In genomic region chr2:121075006-121075545, GRCh38 we compare ENCODE assay signal across 9 cellular contexts.
DNase-seq lines count a peak whose midpoint lies in the region; FAIRE-seq and TF ChIP-seq lines count a peak whose summit lies in the region.
"Had no signal": no experiment of that assay in that cellular context is flagged by ENCODE, and none has a peak within 500 bp of the region (broad histone marks: within the 10 kb centered on the region; RNA-seq: fewer than 3 reads in every experiment).

No MANE protein-coding gene starts in this region.

- peaks cover 17% of the 10 kb centered on the region for H3K4me1 ChIP-seq in HUES48 (ENCODE audit: control insufficient read depth, insufficient read depth, low read length)
- H3K4me1 ChIP-seq in endothelial cell of umbilical vein (ENCODE audit: control insufficient read depth, extremely low read depth, insufficient read depth, low read length) = peaks cover 4% of the 10 kb centered on the region
- no peaks in the 10 kb centered on the region for H3K4me1 ChIP-seq in ovary (ENCODE audit: insufficient read depth)

- H3K9ac ChIP-seq in HUES48 (ENCODE audit: low read depth, low read length) = peak overlapping the region; percentile 60
- H3K9ac ChIP-seq in endothelial cell of umbilical vein (replicated peaks; ENCODE audit: extremely low read depth, insufficient read depth, low read length) = peak overlapping the region; percentile 31

- BruUV-seq in endothelial cell of umbilical vein (replicated peaks; lab: Mats Ljungman, UMichigan) = TSS peak; percentile 100

- H3K4me2 ChIP-seq in endothelial cell of umbilical vein (ENCODE audit: insufficient read depth, low read length) = peak overlapping the region; percentile 28

- POLR2A ChIA-PET in endothelial cell of umbilical vein (lab: Charles Lee) = interaction anchor here (0.6 to 1.1 kb wide), 4 partner anchors 158 to 575 kb away, joined by 3 to 4 read pairs (median 3); partner anchors contain the start of gene RNU4ATAC

- H4K20me1 ChIP-seq in endothelial cell of umbilical vein (replicated peaks; ENCODE audit: control insufficient read depth, extremely low read depth, insufficient read depth, low read length) = no peaks in the 10 kb centered on the region

- no peaks in the 10 kb centered on the region for H3K9me3 Mint-ChIP-seq in immature natural killer cell

- WGBS in ovary, 3 donors = 8% methylated on average over 14 of the region's 14 CpGs

- peak overlapping the region; percentile 40 for H2AFZ ChIP-seq in endothelial cell of umbilical vein (ENCODE audit: low read depth, low read length)

- H3K27ac Mint-ChIP-seq in immature natural killer cell = no peak overlapping the region

- peak; percentile 42 for DNase-seq in NCI-H146 (lab: John Stamatoyannopoulos, UW)
- no peak for DNase-seq in NCI-H146 treated with DMSO at 0.1 percent for 48 hours (lab: John Stamatoyannopoulos, UW; ENCODE audit: unreplicated experiment)
- DNase-seq in RPMI7951 (ENCODE audit: low read depth) = peak; percentile 96
- DNase-seq in endothelial cell of umbilical vein (ENCODE audit: low read depth, low spot score) = peak; percentile 74
- DNase-seq in ovary = peak; percentile 70 to 83 (median 74)
- DNase-seq in immature natural killer cell = no peak
- no peak for DNase-seq in GM13976 (ENCODE audit: low spot score)

- no peaks in the 10 kb centered on the region for H3K79me2 ChIP-seq in endothelial cell of umbilical vein (ENCODE audit: control insufficient read depth, insufficient read depth, low read length)

- H3K4me3 ChIP-seq in HUES48 (ENCODE audit: low read depth, low read length) (peak overlapping the region; percentile 51), endothelial cell of umbilical vein (replicated peaks in 1 of 3; ENCODE audit: insufficient read depth in 1 of 3, low read depth in 1 of 3, low read length in 3 of 3) (no peak overlapping the region), ovary (no peak overlapping the region)

- TF ChIP-seq POLR2A in endothelial cell of umbilical vein (IDR thresholded peaks at IDR 0.05; ENCODE audit: low read depth, low read length) (peak; percentile 100), ovary (IDR thresholded peaks at IDR 0.05) (peak; percentile 32)

- CTCF ChIA-PET in endothelial cell of umbilical vein (lab: Charles Lee) = interaction anchor here (0.7 to 13.7 kb wide), 15 partner anchors 10 to 732 kb away, joined by 3 to 251 read pairs (median 4); partner anchors contain the start of gene GLI2

- H3K9me1 ChIP-seq in endothelial cell of umbilical vein (replicated peaks; ENCODE audit: control insufficient read depth, extremely low read depth, insufficient read depth, low read length) = no peaks in the 10 kb centered on the region

- H3K27me3 Mint-ChIP-seq in immature natural killer cell (ENCODE audit: low read depth in 3 of 3) = peaks cover 0 to 7% (median 3%) of the 10 kb centered on the region in 3 donors

- no peaks in the 10 kb centered on the region for H3K36me3 Mint-ChIP-seq in immature natural killer cell

- dilution Hi-C loops in endothelial cell of umbilical vein (cut with MboI; ENCODE audit: extremely low pct_ligation_motif_present, low sequenced_read_pairs) = no loop called here

- H3K36me3 ChIP-seq in HUES48 (ENCODE audit: control insufficient read depth, insufficient read depth, low read length) (no peaks in the 10 kb centered on the region), endothelial cell of umbilical vein (ENCODE audit: control insufficient read depth in 2 of 2, extremely low read depth in 1 of 2, insufficient read depth in 2 of 2, low read length in 2 of 2) (no peaks in the 10 kb centered on the region), ovary (no peaks in the 10 kb centered on the region)

- intact Hi-C loops in endothelial cell of umbilical vein (cut with micrococcal nuclease) (loop anchor here (2.0 kb wide), 1 partner anchor 160 kb away; no protein-coding TSS in a partner anchor), ovary (cut with DNase I) (loop anchor here in 2 of 4 donors (10.0 kb wide), 1 partner anchor 730 kb away; the partner anchor contains the start of gene INHBB (in 2 of the 2))

- in situ Hi-C loops in GM13976 (cut with MboI; ENCODE audit: low sequenced_read_pairs, unreplicated experiment) = loop anchor here (10.0 kb wide), 1 partner anchor 380 kb away; no protein-coding TSS in a partner anchor

- H3K4me1 Mint-ChIP-seq in immature natural killer cell = peaks cover 0 to 1% of the 10 kb centered on the region in 2 donors

- H3K9me3 ChIP-seq in HUES48 (ENCODE audit: control insufficient read depth, insufficient read depth, low read length) (no peaks in the 10 kb centered on the region), endothelial cell of umbilical vein (replicated peaks; ENCODE audit: control insufficient read depth, insufficient read depth, low read length) (no peaks in the 10 kb centered on the region), ovary (no peaks in the 10 kb centered on the region)

- no peak for TF ChIP-seq EP300 in ovary (IDR thresholded peaks at IDR 0.05)

- H3K4me3 Mint-ChIP-seq in immature natural killer cell = no peak overlapping the region

- FAIRE-seq in endothelial cell of umbilical vein (lab: Jason Lieb, UNC) = peak; percentile 83
- FAIRE-seq: A204.1 had no signal

- H3K27me3 ChIP-seq in HUES48 (ENCODE audit: control insufficient read depth, insufficient read depth, low read length) = peaks cover 26% of the 10 kb centered on the region
- H3K27me3 ChIP-seq in endothelial cell of umbilical vein (ENCODE audit: control insufficient read depth in 2 of 2, insufficient read depth in 2 of 2, low read length in 2 of 2) = peaks cover 9% of the 10 kb centered on the region in 2 experiments
- no peaks in the 10 kb centered on the region for H3K27me3 ChIP-seq in ovary

- TF ChIP-seq CTCF in endothelial cell of umbilical vein (IDR thresholded peaks at IDR 0.05; ENCODE audit: extremely low read depth in 1 of 2, insufficient read depth in 1 of 2, low read depth in 1 of 2, low read length in 2 of 2) (no peak), ovary (IDR thresholded peaks at IDR 0.05) (no peak), GM13976 (IDR thresholded peaks at IDR 0.05; ENCODE audit: borderline replicate concordance, control extremely low read depth, extremely low read depth, insufficient read depth, missing control alignments) (no peak)

- H3K27ac ChIP-seq in HUES48 (ENCODE audit: low read depth, low read length) (peak overlapping the region; percentile 67), endothelial cell of umbilical vein (ENCODE audit: insufficient read depth, low read depth, low read length) (no peak overlapping the region), ovary (peak overlapping the region; percentile 8 to 29)

TF ChIP-seq in endothelial cell of umbilical vein, 7 proteins besides CTCF, POLR2A, EP300 and RAD21:
- peak; percentile 100 for TF ChIP-seq POLR2AphosphoS5 (IDR thresholded peaks at IDR 0.05; ENCODE audit: insufficient read depth, low read depth, low read length)
- TF ChIP-seq MYC (IDR thresholded peaks at IDR 0.05; ENCODE audit: low read depth, low read length) = no peak
- TF ChIP-seq EZH2 (IDR thresholded peaks at IDR 0.05; ENCODE audit: borderline replicate concordance, low read depth, low read length, severe bottlenecking) = no peak
- peak; percentile 60 for TF ChIP-seq FOS (IDR thresholded peaks at IDR 0.05; ENCODE audit: borderline replicate concordance, insufficient read depth, low read length)
- TF ChIP-seq GATA2 (IDR thresholded peaks at IDR 0.05; ENCODE audit: insufficient read depth, insufficient read length, low read depth, low read length) = peak; percentile 36
- TF ChIP-seq, protein P1, sequence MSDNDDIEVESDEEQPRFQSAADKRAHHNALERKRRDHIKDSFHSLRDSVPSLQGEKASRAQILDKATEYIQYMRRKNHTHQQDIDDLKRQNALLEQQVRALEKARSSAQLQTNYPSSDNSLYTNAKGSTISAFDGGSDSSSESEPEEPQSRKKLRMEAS (IDR thresholded peaks at IDR 0.05; ENCODE audit: insufficient read depth, insufficient read length) = no peak

Comparison
In these comparisons a context has a peak if more than half of its experiments do, and no peak if none do; other contexts are left out.
1. DNase-seq: peak in NCI-H146 (single experiment), RPMI7951 (single experiment), endothelial cell of umbilical vein (single experiment) and ovary (5 of 5); none in NCI-H146 treated with DMSO at 0.1 percent for 48 hours (single experiment), immature natural killer cell (0 of 3) and GM13976 (single experiment).